2 cellular contexts compared by ENCODE assay signal in genomic region chr1:22668840-22669239, GRCh38.
TF ChIP-seq lines count a peak whose summit lies in the region.

No MANE protein-coding gene starts in this region.

TF ChIP-seq in HEK293, 187 proteins besides CTCF, POLR2A, EP300 and RAD21:
- TF ChIP-seq ZNF366 (tag by site-specific recombination; conservative IDR thresholded peaks at IDR 0.05) = peak; percentile 92

TF ChIP-seq in K562, 482 proteins besides CTCF, POLR2A, EP300 and RAD21:
- TF ChIP-seq ZNF512 (tag; IDR thresholded peaks at IDR 0.05) = peak; percentile 56; the same call in 1 of the 2 replicates
